In genomic region chrX:1941291-1941690, GRCh38 we compare ENCODE assay signal across 3 cellular contexts.
TF ChIP-seq lines count a peak whose summit lies in the region.

No MANE protein-coding gene starts in this region.

TF ChIP-seq in GM23338, 12 proteins besides CTCF, POLR2A, EP300 and RAD21 (continued from another document and continues in another):
- no peak for TF ChIP-seq EZH2phosphoT487 (IDR thresholded peaks at IDR 0.05; ENCODE audit: unreplicated experiment)
- no peak for TF ChIP-seq NANOG (IDR thresholded peaks at IDR 0.05; ENCODE audit: borderline replicate concordance)
- no peak for TF ChIP-seq ZNF114 (CRISPR knock-in tag; IDR thresholded peaks at IDR 0.05)
- TF ChIP-seq ZNF331 (CRISPR knock-in tag; IDR thresholded peaks at IDR 0.05; ENCODE audit: low read depth): no peak
- TF ChIP-seq ETS1 (IDR thresholded peaks at IDR 0.05): no peak
- TF ChIP-seq JUNB (IDR thresholded peaks at IDR 0.05; ENCODE audit: unreplicated experiment): no peak

TF ChIP-seq in WTC11, 78 proteins besides CTCF, POLR2A, EP300 and RAD21 (continued from another document and continues in another):
- TF ChIP-seq ATF3 (CRISPR knock-in tag; conservative IDR thresholded peaks at IDR 0.05) (no peak), PREB (CRISPR knock-in tag; IDR thresholded peaks at IDR 0.05; ENCODE audit: borderline replicate concordance) (no peak), ATF1 (CRISPR knock-in tag; IDR thresholded peaks at IDR 0.05) (no peak), SOX15 (CRISPR knock-in tag; IDR thresholded peaks at IDR 0.05) (no peak), MYBL2 (CRISPR knock-in tag; IDR thresholded peaks at IDR 0.05) (no peak), PRDM15 (CRISPR knock-in tag; IDR thresholded peaks at IDR 0.05) (no peak), AR (CRISPR knock-in tag; IDR thresholded peaks at IDR 0.05) (no peak), ZNF121 (CRISPR knock-in tag; IDR thresholded peaks at IDR 0.05) (no peak), HMGA2 (CRISPR knock-in tag; IDR thresholded peaks at IDR 0.05) (no peak), MAX (CRISPR knock-in tag; IDR thresholded peaks at IDR 0.05) (no peak), ZBTB21 (CRISPR knock-in tag; IDR thresholded peaks at IDR 0.05; ENCODE audit: borderline replicate concordance) (no peak), AFF4 (CRISPR knock-in tag; IDR thresholded peaks at IDR 0.05; ENCODE audit: borderline replicate concordance) (no peak)

TF ChIP-seq in neural cell, 6 proteins besides CTCF, POLR2A, EP300 and RAD21 (continued from another document):
- no peak for TF ChIP-seq TAF1 (IDR thresholded peaks at IDR 0.05; ENCODE audit: low read depth)
